Comparison of ENCODE assay signal across 15 cellular contexts in genomic region chr9:93190133-93190525, GRCh38. TPM values are rescaled to one million over a fixed set of nuclear protein-coding genes. Genes with fewer than 3 reads are reported as not detected.
DNase-seq lines count a peak whose midpoint lies in the region; ATAC-seq and TF ChIP-seq lines count a peak whose summit lies in the region.
"Had no signal": no experiment of that assay in that cellular context is flagged by ENCODE, and none has a peak within 500 bp of the region (broad histone marks: within the 10 kb centered on the region; RNA-seq: fewer than 3 reads in every experiment).

No MANE protein-coding gene starts in this region.

- TF ChIP-seq CTCF in heart right ventricle (IDR thresholded peaks at IDR 0.05): no peak
- TF ChIP-seq CTCF in gastroesophageal sphincter (IDR thresholded peaks at IDR 0.05): no peak
- no peak for TF ChIP-seq CTCF in lower lobe of right lung (IDR thresholded peaks at IDR 0.05)
- no peak for TF ChIP-seq CTCF in gastrocnemius medialis (IDR thresholded peaks at IDR 0.05 in 4 of 5, conservative IDR thresholded peaks at IDR 0.05 in 1 of 5)

- H3K27me3 ChIP-seq in heart right ventricle (peaks cover 0 to 35% (median 0%) of the 10 kb centered on the region in 7 donors), right cardiac atrium (ENCODE audit: control insufficient read depth, insufficient read depth) (no peaks in the 10 kb centered on the region), gastroesophageal sphincter (no peaks in the 10 kb centered on the region), lower lobe of right lung (ENCODE audit: low read depth) (peaks cover 8% of the 10 kb centered on the region), gastrocnemius medialis (no peaks in the 10 kb centered on the region)

- 55 to 66% methylated on average over 12 of the region's 12 CpGs for WGBS in heart right ventricle, 2 donors
- 69% methylated on average over 12 of the region's 12 CpGs for WGBS in right cardiac atrium
- WGBS in gastroesophageal sphincter (ENCODE audit: low coverage in 1 of 2), 2 donors: 100% methylated on average over 1 of the region's 12 CpGs; no CpG with 5 or more reads in 1 of the 2 donors

- peak overlapping the region in 7 of 10 donors; percentile 57 to 92 (median 89) for H3K27ac ChIP-seq in heart right ventricle
- H3K27ac ChIP-seq in right cardiac atrium (ENCODE audit: low read length): no peak overlapping the region
- peak overlapping the region in 3 of 4 donors; percentile 88 for H3K27ac ChIP-seq in gastroesophageal sphincter
- no peak overlapping the region for H3K27ac ChIP-seq in lower lobe of right lung
- H3K27ac ChIP-seq in gastrocnemius medialis: peak overlapping the region; percentile 42 to 86 (median 72)
- H3K27ac ChIP-seq: BLaER1 treated with 17β-estradiol and CSF1 and Interleukin-3, amounts not matched to agents 10 nM and 100 nM had no signal

- DNase-seq in heart right ventricle (no peak), right cardiac atrium (no peak), lower lobe of right lung (peak; percentile 30), gastrocnemius medialis (no peak), GF-D8 (lab: John Stamatoyannopoulos, UW) (no peak), GM03348 (ENCODE audit: low spot score) (no peak)
- no peak for DNase-seq in effector CD4-positive, alpha-beta T cell
- DNase-seq: ACHN; Calu3; CD4-positive, alpha-beta T cell; DMS 273 treated with DMSO at 0.1 percent for 48 hours had no signal

- no peaks in the 10 kb centered on the region for H3K36me3 ChIP-seq in heart right ventricle
- no peaks in the 10 kb centered on the region for H3K36me3 ChIP-seq in gastroesophageal sphincter
- no peaks in the 10 kb centered on the region for H3K36me3 ChIP-seq in lower lobe of right lung
- H3K36me3 ChIP-seq in gastrocnemius medialis: no peaks in the 10 kb centered on the region
- H3K36me3 ChIP-seq: BLaER1 treated with 17β-estradiol and CSF1 and Interleukin-3, amounts not matched to agents 10 nM and 100 nM had no signal

- H3K4me3 ChIP-seq in heart right ventricle (no peak overlapping the region), right cardiac atrium (ENCODE audit: low read length) (no peak overlapping the region), gastroesophageal sphincter (no peak overlapping the region), lower lobe of right lung (no peak overlapping the region), gastrocnemius medialis (no peak overlapping the region)
- H3K4me3 ChIP-seq: BLaER1 treated with 17β-estradiol and CSF1 and Interleukin-3, amounts not matched to agents 10 nM and 100 nM; HAP-1 had no signal

- in situ Hi-C loops in gastrocnemius medialis (cut with MboI; ENCODE audit: low sequenced_read_pairs in 4 of 4): no loop called here

- ATAC-seq in heart right ventricle (no peak), right cardiac atrium (no peak), gastroesophageal sphincter (no peak), lower lobe of right lung (no peak), gastrocnemius medialis (no peak)

- TF ChIP-seq POLR2A in gastroesophageal sphincter (IDR thresholded peaks at IDR 0.05) (no peak), gastrocnemius medialis (IDR thresholded peaks at IDR 0.05) (no peak)

- intact Hi-C loops in heart right ventricle (cut with DNase I) (no loop called here), right cardiac atrium (cut with DNase I) (no loop called here), lower lobe of right lung (cut with DNase I) (no loop called here), gastrocnemius medialis (cut with DNase I; ENCODE audit: low total_unique reads) (no loop called here)

- TF ChIP-seq EP300 in gastroesophageal sphincter (IDR thresholded peaks at IDR 0.05): no peak

- H3K9me3 ChIP-seq in heart right ventricle (no peaks in the 10 kb centered on the region), right cardiac atrium (ENCODE audit: control insufficient read depth, low read length) (no peaks in the 10 kb centered on the region), gastroesophageal sphincter (no peaks in the 10 kb centered on the region), lower lobe of right lung (no peaks in the 10 kb centered on the region), gastrocnemius medialis (no peaks in the 10 kb centered on the region)
- H3K9me3 ChIP-seq: BLaER1 treated with 17β-estradiol and CSF1 and Interleukin-3, amounts not matched to agents 10 nM and 100 nM; HAP-1 had no signal

- H3K4me1 ChIP-seq in heart right ventricle (peaks cover 3 to 94% (median 30%) of the 10 kb centered on the region in 9 donors), right cardiac atrium (ENCODE audit: control insufficient read depth, insufficient read depth, low read length) (no peaks in the 10 kb centered on the region), gastroesophageal sphincter (peaks cover 0 to 94% (median 19%) of the 10 kb centered on the region in 3 donors), lower lobe of right lung (no peaks in the 10 kb centered on the region), gastrocnemius medialis (peaks cover 45 to 48% of the 10 kb centered on the region in 2 donors)

RNA-seq across cellular contexts. Expression of gene WNK2, which starts 6.2 kb away (rescaled TPM):
- 100 to 1,000 TPM; 138 to 236 (median 200) TPM for total RNA-seq in heart right ventricle
- 100 to 1,000 TPM in 1 of 2 donors, 10 to 100 TPM in 1; 16.6 to 115 TPM for polyA plus RNA-seq in heart right ventricle
- total RNA-seq in right cardiac atrium: 100 to 1,000 TPM; 217 to 322 (median 278) TPM
- 167 TPM for polyA plus RNA-seq in right cardiac atrium
- total RNA-seq in gastroesophageal sphincter: 100 to 1,000 TPM in 1 of 4 donors, 10 to 100 TPM in 3; 26.8 to 104 (median 48.6) TPM
- 7.7 TPM for total RNA-seq in lower lobe of right lung
- total RNA-seq in gastrocnemius medialis: 10 to 100 TPM; 11.3 to 43.0 (median 24.7) TPM
- total RNA-seq: A172 had no signal

RNA-seq across cellular contexts. Expression of gene NINJ1, which starts 56.1 kb away (rescaled TPM):
- total RNA-seq in heart right ventricle (10 to 100 TPM; 35.5 to 77.1 (median 41.3) TPM), right cardiac atrium (10 to 100 TPM; 42.9 to 68.4 (median 62.7) TPM), gastroesophageal sphincter (10 to 100 TPM; 58.8 to 81.6 (median 75.2) TPM), lower lobe of right lung (46.6 TPM), gastrocnemius medialis (10 to 100 TPM; 28.5 to 58.5 (median 45.7) TPM)
- polyA plus RNA-seq in heart right ventricle (10 to 100 TPM; 39.8 to 50.3 TPM), right cardiac atrium (96.2 TPM)

Comparison
In these comparisons a context has a peak if more than half of its experiments do, and no peak if none do; other contexts are left out.
1. H3K27ac ChIP-seq: peak in heart right ventricle (7 of 10), gastroesophageal sphincter (3 of 4) and gastrocnemius medialis (4 of 4); none in right cardiac atrium (single experiment) and lower lobe of right lung (single experiment).